20 cellular contexts compared by ENCODE assay signal in genomic region chr13:35908221-35908620, GRCh38.
DNase-seq lines count a peak whose midpoint lies in the region; ATAC-seq and TF ChIP-seq lines count a peak whose summit lies in the region.
"Had no signal": no experiment of that assay in that cellular context is flagged by ENCODE, and none has a peak within 500 bp of the region (broad histone marks: within the 10 kb centered on the region; RNA-seq: fewer than 3 reads in every experiment).

No MANE protein-coding gene starts in this region.

- H3K79me2 ChIP-seq in GM23338 (replicated peaks; ENCODE audit: insufficient read depth), result no peaks in the 10 kb centered on the region

- no peak overlapping the region for H3K4me3 Mint-ChIP-seq in GM23338
- H3K4me3 Mint-ChIP-seq: B cell; CD4-positive, alpha-beta T cell; CD8-positive, alpha-beta T cell had no signal

- no peak overlapping the region for H3K27ac Mint-ChIP-seq in GM23338
- H3K27ac Mint-ChIP-seq: B cell; CD4-positive, alpha-beta T cell; CD8-positive, alpha-beta T cell had no signal

- H3K9ac ChIP-seq in HUES64 (ENCODE audit: low read depth, low read length), result no peak overlapping the region
- H3K9ac ChIP-seq: BLaER1 treated with 17β-estradiol and CSF1 and Interleukin-3, amounts not matched to agents 10 nM and 100 nM had no signal

- H4K20me1 ChIP-seq in GM23338 (replicated peaks; ENCODE audit: insufficient read depth), result no peaks in the 10 kb centered on the region
- H4K20me1 ChIP-seq: BLaER1 treated with 17β-estradiol and CSF1 and Interleukin-3, amounts not matched to agents 10 nM and 100 nM had no signal

- no peak overlapping the region for H2AFZ ChIP-seq in GM23338

- H3K36me3 ChIP-seq in GM23338 (ENCODE audit: insufficient read depth) (no peaks in the 10 kb centered on the region), HUES64 (ENCODE audit: insufficient read depth, low read length) (no peaks in the 10 kb centered on the region), esophagus muscularis mucosa (no peaks in the 10 kb centered on the region)
- H3K36me3 ChIP-seq: BLaER1 treated with 17β-estradiol and CSF1 and Interleukin-3, amounts not matched to agents 10 nM and 100 nM had no signal

- TF ChIP-seq POLR2A in esophagus muscularis mucosa (IDR thresholded peaks at IDR 0.05; ENCODE audit: low read depth), result no peak

- 0 out of 2 replicates have a peak overlapping the region, but pooled peaks have one; percentile 27 for H3K4me2 ChIP-seq in GM23338
- H3K4me2 ChIP-seq: A549; BLaER1 treated with 17β-estradiol and CSF1 and Interleukin-3, amounts not matched to agents 10 nM and 100 nM had no signal

- H3K27me3 ChIP-seq in GM23338 (ENCODE audit: insufficient read depth), result no peaks in the 10 kb centered on the region
- H3K27me3 ChIP-seq in HUES64 (ENCODE audit: insufficient read depth, low read length), result no peaks in the 10 kb centered on the region
- H3K27me3 ChIP-seq in esophagus muscularis mucosa, result no peaks in the 10 kb centered on the region
- H3K27me3 ChIP-seq: BLaER1 treated with 17β-estradiol and CSF1 and Interleukin-3, amounts not matched to agents 10 nM and 100 nM had no signal

- H3F3A ChIP-seq in GM23338 (replicated peaks; ENCODE audit: low read depth), result no peaks in the 10 kb centered on the region

- no peak for DNase-seq in GM23338 (ENCODE audit: low spot score)
- peak; percentile 12 for DNase-seq in esophagus muscularis mucosa (ENCODE audit: extremely low spot score)
- no peak for DNase-seq in DMS79 (lab: John Stamatoyannopoulos, UW)
- DNase-seq: AML-193; Caco-2; Calu3; CD4-positive, alpha-beta T cell; CD8-positive, alpha-beta T cell; DND-41; EL; GDM1 had no signal

- intact Hi-C loops in esophagus muscularis mucosa (cut with DNase I), result no loop called here

- H3K27me3 Mint-ChIP-seq in GM23338 (ENCODE audit: insufficient read depth, low read depth, poor library complexity), result peaks cover 11% of the 10 kb centered on the region
- H3K27me3 Mint-ChIP-seq: B cell had no signal

- H3K27ac ChIP-seq in GM23338 (ENCODE audit: low read depth) (peak overlapping the region; percentile 46; the same call in 1 of the 2 replicates), HUES64 (ENCODE audit: low read depth, low read length) (peak overlapping the region; percentile 48; the same call in 1 of the 2 replicates), esophagus muscularis mucosa (replicated peaks in 1 of 4) (no peak overlapping the region)
- H3K27ac ChIP-seq: 22Rv1; A549; BLaER1 treated with 17β-estradiol and CSF1 and Interleukin-3, amounts not matched to agents 10 nM and 100 nM; C4-2B had no signal

- H3K4me3 ChIP-seq in GM23338, result no peak overlapping the region
- no peak overlapping the region for H3K4me3 ChIP-seq in HUES64 (ENCODE audit: low read length)
- H3K4me3 ChIP-seq in esophagus muscularis mucosa, result no peak overlapping the region
- H3K4me3 ChIP-seq: A549; BLaER1 treated with 17β-estradiol and CSF1 and Interleukin-3, amounts not matched to agents 10 nM and 100 nM; GM12878 had no signal

- peaks cover 14% of the 10 kb centered on the region for H3K9me3 Mint-ChIP-seq in GM23338
- H3K9me3 Mint-ChIP-seq: CD4-positive, alpha-beta T cell; CD8-positive, alpha-beta T cell had no signal

- H3K4me1 ChIP-seq in GM23338 (ENCODE audit: insufficient read depth) (peaks cover 24% of the 10 kb centered on the region), HUES64 (ENCODE audit: insufficient read depth, low read length) (peaks cover 35% of the 10 kb centered on the region), esophagus muscularis mucosa (no peaks in the 10 kb centered on the region)
- H3K4me1 ChIP-seq: A549; BLaER1 treated with 17β-estradiol and CSF1 and Interleukin-3, amounts not matched to agents 10 nM and 100 nM; Caco-2 had no signal

- H3K9me3 ChIP-seq in HUES64 (ENCODE audit: insufficient read depth, low read depth, low read length) (peaks cover 8% of the 10 kb centered on the region; the same call in 1 of the 2 replicates), esophagus muscularis mucosa (no peaks in the 10 kb centered on the region)
- H3K9me3 ChIP-seq: A549, Caco-2 had no signal

- peaks cover 3% of the 10 kb centered on the region; the same call in 1 of the 2 replicates for H3K9me2 ChIP-seq in GM23338 (ENCODE audit: insufficient read depth)

- peaks cover 30% of the 10 kb centered on the region for H3K4me1 Mint-ChIP-seq in GM23338
- H3K4me1 Mint-ChIP-seq: B cell had no signal

- H3K36me3 Mint-ChIP-seq in GM23338 (ENCODE audit: low read depth), result peaks cover 12% of the 10 kb centered on the region
- H3K36me3 Mint-ChIP-seq: CD8-positive, alpha-beta T cell had no signal

- no peak for TF ChIP-seq EP300 in esophagus muscularis mucosa (IDR thresholded peaks at IDR 0.05)

- TF ChIP-seq CTCF in GM23338 (conservative IDR thresholded peaks at IDR 0.05; ENCODE audit: low read depth in 2 of 2) (no peak), esophagus muscularis mucosa (IDR thresholded peaks at IDR 0.05) (no peak)

- ATAC-seq in GM23338 (no peak), GM21528 (IDR thresholded peaks at IDR 0.05; ENCODE audit: low FRiP score, unreplicated experiment) (no peak), HG03565 (IDR thresholded peaks at IDR 0.05; ENCODE audit: unreplicated experiment) (no peak)
- ATAC-seq: A549; CD8-positive, alpha-beta T cell; GM12878 had no signal

- WGBS in HUES64, result 46% methylated on average over 1 of the region's 1 CpG
- WGBS in esophagus muscularis mucosa, result 96% methylated on average over 1 of the region's 1 CpG

TF ChIP-seq in GM23338, 12 proteins besides CTCF, POLR2A, EP300 and RAD21 (continues in another document):
- TF ChIP-seq EZH2phosphoT487 (IDR thresholded peaks at IDR 0.05; ENCODE audit: unreplicated experiment) (no peak), STAT1 (IDR thresholded peaks at IDR 0.05; ENCODE audit: unreplicated experiment) (no peak), POLR2AphosphoS5 (IDR thresholded peaks at IDR 0.05; ENCODE audit: low read depth) (no peak), EZH2 (IDR thresholded peaks at IDR 0.05; ENCODE audit: low read depth, unreplicated experiment) (no peak), ZNF114 (CRISPR knock-in tag; IDR thresholded peaks at IDR 0.05) (no peak), ZNF462 (CRISPR knock-in tag; IDR thresholded peaks at IDR 0.05) (no peak), CREB1 (CRISPR knock-in tag; IDR thresholded peaks at IDR 0.05; ENCODE audit: low read depth) (no peak), NANOG (IDR thresholded peaks at IDR 0.05; ENCODE audit: borderline replicate concordance) (no peak), JUNB (IDR thresholded peaks at IDR 0.05; ENCODE audit: unreplicated experiment) (no peak), ZNF331 (CRISPR knock-in tag; IDR thresholded peaks at IDR 0.05; ENCODE audit: low read depth) (no peak)

Comparison
In these comparisons a context has a peak if more than half of its experiments do, and no peak if none do; other contexts are left out.
1. H3K27ac ChIP-seq: peak in GM23338 (single experiment) and HUES64 (single experiment); none in esophagus muscularis mucosa (0 of 4).